Comparison of ENCODE assay signal across 9 cellular contexts in genomic region chr1:189429610-189430009, GRCh38.
DNase-seq lines count a peak whose midpoint lies in the region; ATAC-seq and TF ChIP-seq lines count a peak whose summit lies in the region.
"Had no signal": no experiment of that assay in that cellular context is flagged by ENCODE, and none has a peak within 500 bp of the region (broad histone marks: within the 10 kb centered on the region; RNA-seq: fewer than 3 reads in every experiment).

No MANE protein-coding gene starts in this region.

- intact Hi-C loops in left colon (cut with DNase I, micrococcal nuclease): no loop called here

- no peaks in the 10 kb centered on the region for H3K36me3 Mint-ChIP-seq in T-cell

- ATAC-seq in GM21717 (IDR thresholded peaks at IDR 0.05; ENCODE audit: unreplicated experiment): no peak
- no peak for ATAC-seq in T-cell (replicated peaks in 1 of 4)
- no peak for ATAC-seq in left colon

- H3K9me3 Mint-ChIP-seq in T-cell: peaks cover 2 to 11% (median 8%) of the 10 kb centered on the region in 3 donors

- H3K4me1 Mint-ChIP-seq in T-cell: no peaks in the 10 kb centered on the region

- no peaks in the 10 kb centered on the region for H3K27me3 Mint-ChIP-seq in T-cell
- H3K27me3 Mint-ChIP-seq: dendritic cell treated with granulocyte-macrophage colony-stimulating factor and Interleukin-4, amounts not matched to agents 40 ng/mL and 50 ng/mL, for 4 days had no signal

- CTCF ChIA-PET in T-cell (lab: Charles Lee): no interaction called here

- no peaks in the 10 kb centered on the region for H3K27me3 ChIP-seq in HL-60 (ENCODE audit: insufficient read depth, poor library complexity, severe bottlenecking)

- DNase-seq in D341Med (ENCODE audit: low spot score): peak; percentile 56
- DNase-seq in HL-60 (ENCODE audit: low read depth in 1 of 2, low spot score in 1 of 2): peak; percentile 8 to 17
- peak; percentile 25 for DNase-seq in SHP77 treated with DMSO at 0.1 percent for 48 hours (lab: John Stamatoyannopoulos, UW)
- DNase-seq in iPS-NIHi7 (ENCODE audit: extremely low spot score): peak; percentile 41
- no peak for DNase-seq in activated naive CD4-positive, alpha-beta T cell treated with Interleukin-2 at 50 U/mL for 16 hours
- DNase-seq in T-cell: no peak
- no peak for DNase-seq in left colon

- TF ChIP-seq CTCF in HL-60 (IDR thresholded peaks at IDR 0.05; ENCODE audit: insufficient read depth, low read length): no peak

- H3K27ac ChIP-seq in HL-60 (replicated peaks): no peak overlapping the region

- POLR2A ChIA-PET in T-cell (lab: Charles Lee): no interaction called here

- H3K4me3 ChIP-seq in HL-60 (replicated peaks; ENCODE audit: insufficient read depth, low read length): no peak overlapping the region

- H3K27ac Mint-ChIP-seq in T-cell: no peak overlapping the region
- H3K27ac Mint-ChIP-seq: dendritic cell treated with granulocyte-macrophage colony-stimulating factor and Interleukin-4, amounts not matched to agents 40 ng/mL and 50 ng/mL, for 4 days had no signal

- no peak overlapping the region for H3K4me3 Mint-ChIP-seq in T-cell
- H3K4me3 Mint-ChIP-seq: dendritic cell treated with granulocyte-macrophage colony-stimulating factor and Interleukin-4, amounts not matched to agents 40 ng/mL and 50 ng/mL, for 4 days had no signal

Comparison
In these comparisons a context has a peak if more than half of its experiments do, and no peak if none do; other contexts are left out.
1. DNase-seq: peak in D341Med (single experiment), HL-60 (2 of 2), SHP77 treated with DMSO at 0.1 percent for 48 hours (single experiment) and iPS-NIHi7 (single experiment); none in activated naive CD4-positive, alpha-beta T cell treated with Interleukin-2 at 50 U/mL for 16 hours (single experiment), T-cell (0 of 34) and left colon (0 of 2).